Comparison of ENCODE assay signal across 8 cellular contexts in the genomic region with DNA sequence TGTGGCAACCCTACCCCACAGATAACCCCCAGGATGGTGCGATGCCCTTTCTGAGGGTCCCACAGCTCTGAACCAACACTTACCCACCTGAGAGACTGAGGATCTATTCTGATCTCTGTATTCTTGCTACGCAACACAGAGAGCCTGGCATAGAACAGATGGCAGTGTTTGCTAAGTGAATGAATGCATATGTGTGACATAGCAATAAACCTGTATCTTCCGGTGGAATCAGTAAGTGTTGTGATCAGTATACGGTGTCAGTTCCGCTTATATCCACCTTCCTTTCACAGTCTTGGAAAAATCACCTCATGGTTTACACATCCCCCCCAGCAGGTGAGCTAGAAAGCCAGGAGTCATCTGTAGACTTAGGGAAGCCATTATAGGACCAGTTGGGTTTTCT. TPM values are rescaled to one million over a fixed set of nuclear protein-coding genes. Genes with fewer than 3 reads are reported as not detected.
DNase-seq lines count a peak whose midpoint lies in the region; ATAC-seq and TF ChIP-seq lines count a peak whose summit lies in the region.

No MANE protein-coding gene starts in this region.

- no peaks in the 10 kb centered on the region for H3K4me1 ChIP-seq in upper lobe of right lung

- H3K9me3 Mint-ChIP-seq in activated naive CD4-positive, alpha-beta T cell treated with anti-CD3 and anti-CD28 coated beads for 36 hours: no peaks in the 10 kb centered on the region
- H3K9me3 Mint-ChIP-seq in activated naive CD4-positive, alpha-beta T cell treated with anti-CD3 and anti-CD28 coated beads, Interleukin-2, amount 50 U/mL, for 72 hours: no peaks in the 10 kb centered on the region
- H3K9me3 Mint-ChIP-seq in activated T-helper 1 cell treated with anti-CD3 and anti-CD28 coated beads, Interleukin-12 subunit alpha, Interleukin-12 subunit beta, Interleukin-2, Interleukin-4 antibody, amounts not matched to agents 30 ng/mL and 10 ng/mL and 1 ng/mL, durations not matched to agents 14 hours and 24 hours and 36 hours: no peaks in the 10 kb centered on the region

- no peak for DNase-seq in activated naive CD4-positive, alpha-beta T cell treated with anti-CD3 and anti-CD28 coated beads for 36 hours
- no peak for DNase-seq in activated naive CD4-positive, alpha-beta T cell treated with anti-CD3 and anti-CD28 coated beads, Interleukin-2, amount 50 U/mL, for 72 hours (ENCODE audit: low spot score in 2 of 2)
- DNase-seq in activated T-helper 1 cell treated with anti-CD3 and anti-CD28 coated beads, Interleukin-12 subunit alpha, Interleukin-12 subunit beta, Interleukin-2, Interleukin-4 antibody, amounts not matched to agents 30 ng/mL and 10 ng/mL and 1 ng/mL, durations not matched to agents 14 hours and 24 hours and 36 hours (ENCODE audit: low spot score): no peak
- DNase-seq in left colon (no peak), upper lobe of right lung (no peak), erythroblast (lab: John Stamatoyannopoulos, UW) (no peak), hepatic stellate cell (ENCODE audit: low spot score) (no peak)

- peak overlapping the region; percentile 68 for H3K27ac ChIP-seq in upper lobe of right lung

- no peaks in the 10 kb centered on the region for H3K36me3 ChIP-seq in upper lobe of right lung

- no peaks in the 10 kb centered on the region for H3K27me3 ChIP-seq in upper lobe of right lung

- H3K36me3 Mint-ChIP-seq in activated naive CD4-positive, alpha-beta T cell treated with anti-CD3 and anti-CD28 coated beads for 36 hours (ENCODE audit: low read depth): no peaks in the 10 kb centered on the region
- no peaks in the 10 kb centered on the region for H3K36me3 Mint-ChIP-seq in activated naive CD4-positive, alpha-beta T cell treated with anti-CD3 and anti-CD28 coated beads, Interleukin-2, amount 50 U/mL, for 72 hours
- H3K36me3 Mint-ChIP-seq in activated T-helper 1 cell treated with anti-CD3 and anti-CD28 coated beads, Interleukin-12 subunit alpha, Interleukin-12 subunit beta, Interleukin-2, Interleukin-4 antibody, amounts not matched to agents 30 ng/mL and 10 ng/mL and 1 ng/mL, durations not matched to agents 14 hours and 24 hours and 36 hours (ENCODE audit: low read depth): no peaks in the 10 kb centered on the region

- no peak for TF ChIP-seq POLR2A in erythroblast (IDR thresholded peaks at IDR 0.05; ENCODE audit: low read length)

- intact Hi-C loops in activated naive CD4-positive, alpha-beta T cell treated with anti-CD3 and anti-CD28 coated beads for 36 hours (cut with micrococcal nuclease): loop anchor here (5.0 kb wide), 1 partner anchor 42 kb away; no protein-coding TSS in a partner anchor
- intact Hi-C loops in activated T-helper 1 cell treated with anti-CD3 and anti-CD28 coated beads, Interleukin-12 subunit alpha, Interleukin-12 subunit beta, Interleukin-2, Interleukin-4 antibody, amounts not matched to agents 30 ng/mL and 10 ng/mL and 1 ng/mL, durations not matched to agents 14 hours and 24 hours and 36 hours (cut with micrococcal nuclease): loop anchor here (2.0 to 5.0 kb wide), 2 partner anchors 213 to 1721 kb away; a partner anchor contains a TSS
- intact Hi-C loops in left colon (cut with DNase I, micrococcal nuclease) (no loop called here), upper lobe of right lung (cut with DNase I) (no loop called here)

- ATAC-seq in activated naive CD4-positive, alpha-beta T cell treated with anti-CD3 and anti-CD28 coated beads, Interleukin-2, amount 50 U/mL, for 72 hours: no peak
- peak; percentile 60 for ATAC-seq in left colon
- no peak for ATAC-seq in upper lobe of right lung
- no peak for ATAC-seq in HG03460 (IDR thresholded peaks at IDR 0.05; ENCODE audit: unreplicated experiment)

- no peak overlapping the region for H3K4me3 ChIP-seq in upper lobe of right lung

- CTCF ChIA-PET in activated naive CD4-positive, alpha-beta T cell treated with anti-CD3 and anti-CD28 coated beads for 36 hours (lab: Charles Lee): interaction anchor here (1.0 kb wide), 2 partner anchors 122 to 127 kb away, joined by 3 read pairs; no protein-coding TSS in a partner anchor

- no peaks in the 10 kb centered on the region for H3K9me3 ChIP-seq in upper lobe of right lung

- no peak for TF ChIP-seq CTCF in upper lobe of right lung (IDR thresholded peaks at IDR 0.05)

- no peak overlapping the region for H3K27ac Mint-ChIP-seq in activated naive CD4-positive, alpha-beta T cell treated with anti-CD3 and anti-CD28 coated beads for 36 hours
- H3K27ac Mint-ChIP-seq in activated naive CD4-positive, alpha-beta T cell treated with anti-CD3 and anti-CD28 coated beads, Interleukin-2, amount 50 U/mL, for 72 hours: peak overlapping the region in 1 of 2 donors; percentile 84
- no peak overlapping the region for H3K27ac Mint-ChIP-seq in activated T-helper 1 cell treated with anti-CD3 and anti-CD28 coated beads, Interleukin-12 subunit alpha, Interleukin-12 subunit beta, Interleukin-2, Interleukin-4 antibody, amounts not matched to agents 30 ng/mL and 10 ng/mL and 1 ng/mL, durations not matched to agents 14 hours and 24 hours and 36 hours

- H3K4me3 Mint-ChIP-seq in activated naive CD4-positive, alpha-beta T cell treated with anti-CD3 and anti-CD28 coated beads for 36 hours: peak overlapping the region; percentile 61
- peak overlapping the region; percentile 52 for H3K4me3 Mint-ChIP-seq in activated T-helper 1 cell treated with anti-CD3 and anti-CD28 coated beads, Interleukin-12 subunit alpha, Interleukin-12 subunit beta, Interleukin-2, Interleukin-4 antibody, amounts not matched to agents 30 ng/mL and 10 ng/mL and 1 ng/mL, durations not matched to agents 14 hours and 24 hours and 36 hours

- H3K27me3 Mint-ChIP-seq in activated naive CD4-positive, alpha-beta T cell treated with anti-CD3 and anti-CD28 coated beads for 36 hours (ENCODE audit: low read depth): no peaks in the 10 kb centered on the region
- peaks cover 2% of the 10 kb centered on the region for H3K27me3 Mint-ChIP-seq in activated T-helper 1 cell treated with anti-CD3 and anti-CD28 coated beads, Interleukin-12 subunit alpha, Interleukin-12 subunit beta, Interleukin-2, Interleukin-4 antibody, amounts not matched to agents 30 ng/mL and 10 ng/mL and 1 ng/mL, durations not matched to agents 14 hours and 24 hours and 36 hours (ENCODE audit: insufficient read depth)

- H3K4me1 Mint-ChIP-seq in activated naive CD4-positive, alpha-beta T cell treated with anti-CD3 and anti-CD28 coated beads for 36 hours (ENCODE audit: low read depth): peaks cover 28% of the 10 kb centered on the region
- peaks cover 21% of the 10 kb centered on the region for H3K4me1 Mint-ChIP-seq in activated T-helper 1 cell treated with anti-CD3 and anti-CD28 coated beads, Interleukin-12 subunit alpha, Interleukin-12 subunit beta, Interleukin-2, Interleukin-4 antibody, amounts not matched to agents 30 ng/mL and 10 ng/mL and 1 ng/mL, durations not matched to agents 14 hours and 24 hours and 36 hours (ENCODE audit: low read depth)

RNA-seq across cellular contexts. Expression of a gene that starts 5.9 kb away (rescaled TPM):
- total RNA-seq in activated naive CD4-positive, alpha-beta T cell treated with anti-CD3 and anti-CD28 coated beads for 36 hours: 10 to 100 TPM; 69.2 to 75.2 TPM
- total RNA-seq in activated naive CD4-positive, alpha-beta T cell treated with anti-CD3 and anti-CD28 coated beads, Interleukin-2, amount 50 U/mL, for 72 hours: 100 to 1,000 TPM in 1 of 2 donors, 10 to 100 TPM in 1; 86.3 to 116 TPM
- 158 and 161 TPM in 2 replicates for total RNA-seq in activated T-helper 1 cell treated with anti-CD3 and anti-CD28 coated beads, Interleukin-12 subunit alpha, Interleukin-12 subunit beta, Interleukin-2, Interleukin-4 antibody, amounts not matched to agents 30 ng/mL and 10 ng/mL and 1 ng/mL, durations not matched to agents 14 hours and 24 hours and 36 hours
- total RNA-seq in left colon (10 to 100 TPM; 59.2 to 74.2 TPM), upper lobe of right lung (46.7 TPM)

RNA-seq across cellular contexts. Expression of a gene that starts 17.4 kb away (rescaled TPM):
- under 1 TPM; 0.48 to 0.67 TPM for total RNA-seq in activated naive CD4-positive, alpha-beta T cell treated with anti-CD3 and anti-CD28 coated beads for 36 hours
- total RNA-seq in activated naive CD4-positive, alpha-beta T cell treated with anti-CD3 and anti-CD28 coated beads, Interleukin-2, amount 50 U/mL, for 72 hours: 1 to 10 TPM in 1 of 2 donors, under 1 TPM in 1; 0.80 to 1.7 TPM
- total RNA-seq in activated T-helper 1 cell treated with anti-CD3 and anti-CD28 coated beads, Interleukin-12 subunit alpha, Interleukin-12 subunit beta, Interleukin-2, Interleukin-4 antibody, amounts not matched to agents 30 ng/mL and 10 ng/mL and 1 ng/mL, durations not matched to agents 14 hours and 24 hours and 36 hours: 0.64 and 0.75 TPM in 2 replicates
- total RNA-seq in left colon (under 1 TPM; 0.47 to 0.85 TPM), upper lobe of right lung (0.87 TPM)

RNA-seq across cellular contexts. Expression of a gene that starts 17.6 kb away (rescaled TPM):
- 100 to 1,000 TPM; 169 to 170 TPM for total RNA-seq in activated naive CD4-positive, alpha-beta T cell treated with anti-CD3 and anti-CD28 coated beads for 36 hours
- total RNA-seq in activated naive CD4-positive, alpha-beta T cell treated with anti-CD3 and anti-CD28 coated beads, Interleukin-2, amount 50 U/mL, for 72 hours: 100 to 1,000 TPM; 119 to 152 TPM
- 122 and 138 TPM in 2 replicates for total RNA-seq in activated T-helper 1 cell treated with anti-CD3 and anti-CD28 coated beads, Interleukin-12 subunit alpha, Interleukin-12 subunit beta, Interleukin-2, Interleukin-4 antibody, amounts not matched to agents 30 ng/mL and 10 ng/mL and 1 ng/mL, durations not matched to agents 14 hours and 24 hours and 36 hours
- total RNA-seq in left colon (10 to 100 TPM; 53.8 to 63.0 TPM), upper lobe of right lung (51.8 TPM)

Comparison
In these comparisons a context has a peak if more than half of its experiments do, and no peak if none do; other contexts are left out.
1. intact Hi-C loops: an anchor here in activated naive CD4-positive, alpha-beta T cell treated with anti-CD3 and anti-CD28 coated beads for 36 hours (5.0 kb wide) and activated T-helper 1 cell treated with anti-CD3 and anti-CD28 coated beads, Interleukin-12 subunit alpha, Interleukin-12 subunit beta, Interleukin-2, Interleukin-4 antibody, amounts not matched to agents 30 ng/mL and 10 ng/mL and 1 ng/mL, durations not matched to agents 14 hours and 24 hours and 36 hours (2.0 to 5.0 kb wide); none called in left colon and upper lobe of right lung.